ENCODE assay signal across 9 cellular contexts in the genomic region with DNA sequence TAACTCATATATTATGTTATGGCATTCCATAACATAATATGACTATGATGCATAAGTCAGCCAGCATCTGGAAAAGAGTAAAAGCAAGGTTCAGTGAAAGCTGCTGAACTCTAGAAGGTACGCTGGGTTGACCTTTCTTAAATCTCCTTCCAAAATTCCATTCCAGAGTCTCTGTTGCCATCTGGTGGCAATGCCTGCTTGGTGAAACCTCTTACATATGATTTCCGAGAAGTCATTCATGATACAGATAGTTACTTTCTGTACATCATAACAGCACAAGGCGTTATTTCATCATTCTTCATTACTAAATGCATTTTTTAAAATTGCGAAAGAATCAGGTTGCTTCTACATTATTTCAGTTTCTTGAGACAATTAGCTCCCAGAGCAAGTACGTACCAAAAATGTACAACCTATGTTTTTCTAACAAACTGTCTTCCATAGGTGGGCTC. TPM values are rescaled to one million over a fixed set of nuclear protein-coding genes. Genes with fewer than 3 reads are reported as not detected.
DNase-seq lines count a peak whose midpoint lies in the region; ATAC-seq, FAIRE-seq and TF ChIP-seq lines count a peak whose summit lies in the region.
"Had no signal": no experiment of that assay in that cellular context is flagged by ENCODE, and none has a peak within 500 bp of the region (broad histone marks: within the 10 kb centered on the region; RNA-seq: fewer than 3 reads in every experiment).

No MANE protein-coding gene starts in this region.

- peaks cover 4% of the 10 kb centered on the region for H3K27me3 Mint-ChIP-seq in activated T-helper 1 cell treated with anti-CD3 and anti-CD28 coated beads, Interleukin-12 subunit alpha, Interleukin-12 subunit beta, Interleukin-2, Interleukin-4 antibody, amounts not matched to agents 30 ng/mL and 10 ng/mL and 1 ng/mL, durations not matched to agents 14 hours and 24 hours and 36 hours (ENCODE audit: insufficient read depth)
- H3K27me3 Mint-ChIP-seq: dendritic cell treated with granulocyte-macrophage colony-stimulating factor and Interleukin-4, amounts not matched to agents 40 ng/mL and 50 ng/mL, for 4 days had no signal

- no peak overlapping the region for H3K4me2 ChIP-seq in neuronal stem cell (ENCODE audit: insufficient read depth, low read length, poor library complexity, severe bottlenecking)

- no peak overlapping the region for H3K23ac ChIP-seq in neuronal stem cell (ENCODE audit: low read depth, low read length, poor library complexity)

- H2BK120ac ChIP-seq in neuronal stem cell (ENCODE audit: low read depth, low read length): no peak overlapping the region

- no peak overlapping the region for H3K9ac ChIP-seq in neuronal stem cell (ENCODE audit: low read depth, low read length, poor library complexity)

- peak overlapping the region; percentile 15 for H2AFZ ChIP-seq in neuronal stem cell (ENCODE audit: low read length)

- no peak for ATAC-seq in HG03565 (IDR thresholded peaks at IDR 0.05; ENCODE audit: unreplicated experiment)

- H3K27ac ChIP-seq in neuronal stem cell (replicated peaks; ENCODE audit: low read length): no peak overlapping the region
- no peak overlapping the region for H3K27ac ChIP-seq in tibial artery

- DNase-seq in LNCaP clone FGC (ENCODE audit: low read depth) (peak; percentile 59), RKO (ENCODE audit: low spot score) (peak; percentile 85), fibroblast of peridontal ligament (ENCODE audit: extremely low read depth) (peak; percentile 95), neuronal stem cell (ENCODE audit: low spot score) (peak; percentile 41), tibial artery (peak in 1 of 2 donors; percentile 63)
- DNase-seq in activated T-helper 1 cell treated with anti-CD3 and anti-CD28 coated beads, Interleukin-12 subunit alpha, Interleukin-12 subunit beta, Interleukin-2, Interleukin-4 antibody, amounts not matched to agents 30 ng/mL and 10 ng/mL and 1 ng/mL, durations not matched to agents 14 hours and 24 hours and 36 hours (ENCODE audit: low spot score): peak; percentile 51

- H3K9me3 ChIP-seq in neuronal stem cell (replicated peaks in 1 of 2; ENCODE audit: control insufficient read depth in 2 of 2, insufficient read depth in 1 of 2, low read depth in 1 of 2, low read length in 2 of 2): no peaks in the 10 kb centered on the region
- H3K9me3 ChIP-seq in tibial artery: no peaks in the 10 kb centered on the region

- FAIRE-seq in G401.6 (lab: Jason Lieb, UNC): peak; percentile 95

- H3K4me3 Mint-ChIP-seq in activated T-helper 1 cell treated with anti-CD3 and anti-CD28 coated beads, Interleukin-12 subunit alpha, Interleukin-12 subunit beta, Interleukin-2, Interleukin-4 antibody, amounts not matched to agents 30 ng/mL and 10 ng/mL and 1 ng/mL, durations not matched to agents 14 hours and 24 hours and 36 hours: no peak overlapping the region
- H3K4me3 Mint-ChIP-seq: dendritic cell treated with granulocyte-macrophage colony-stimulating factor and Interleukin-4, amounts not matched to agents 40 ng/mL and 50 ng/mL, for 4 days had no signal

- H4K91ac ChIP-seq in neuronal stem cell (ENCODE audit: low read depth, low read length, poor library complexity): no peak overlapping the region

- H3K4ac ChIP-seq in neuronal stem cell (ENCODE audit: low read length): no peak overlapping the region

- H4K8ac ChIP-seq in neuronal stem cell (ENCODE audit: low read depth, low read length): no peak overlapping the region

- no peak overlapping the region for H2BK12ac ChIP-seq in neuronal stem cell (ENCODE audit: low read length)

- H3K36me3 ChIP-seq in neuronal stem cell (replicated peaks in 1 of 2; ENCODE audit: control insufficient read depth in 2 of 2, insufficient read depth in 2 of 2, low read length in 2 of 2) (no peaks in the 10 kb centered on the region), tibial artery (no peaks in the 10 kb centered on the region)

- intact Hi-C loops in activated T-helper 1 cell treated with anti-CD3 and anti-CD28 coated beads, Interleukin-12 subunit alpha, Interleukin-12 subunit beta, Interleukin-2, Interleukin-4 antibody, amounts not matched to agents 30 ng/mL and 10 ng/mL and 1 ng/mL, durations not matched to agents 14 hours and 24 hours and 36 hours (cut with micrococcal nuclease): loop anchor here (1.0 kb wide), 7 partner anchors 54 to 353 kb away; no protein-coding TSS in a partner anchor
- intact Hi-C loops in tibial artery (cut with DNase I; ENCODE audit: low total_unique reads): loop anchor here (10.0 kb wide), 1 partner anchor 289 kb away; no protein-coding TSS in a partner anchor

- H3K9me3 Mint-ChIP-seq in activated T-helper 1 cell treated with anti-CD3 and anti-CD28 coated beads, Interleukin-12 subunit alpha, Interleukin-12 subunit beta, Interleukin-2, Interleukin-4 antibody, amounts not matched to agents 30 ng/mL and 10 ng/mL and 1 ng/mL, durations not matched to agents 14 hours and 24 hours and 36 hours: no peaks in the 10 kb centered on the region
- H3K9me3 Mint-ChIP-seq: dendritic cell treated with granulocyte-macrophage colony-stimulating factor and Interleukin-4, amounts not matched to agents 40 ng/mL and 50 ng/mL, for 4 days had no signal

- no peak overlapping the region for H2AK5ac ChIP-seq in neuronal stem cell (ENCODE audit: low read depth, low read length)

- H3K36me3 Mint-ChIP-seq in activated T-helper 1 cell treated with anti-CD3 and anti-CD28 coated beads, Interleukin-12 subunit alpha, Interleukin-12 subunit beta, Interleukin-2, Interleukin-4 antibody, amounts not matched to agents 30 ng/mL and 10 ng/mL and 1 ng/mL, durations not matched to agents 14 hours and 24 hours and 36 hours (ENCODE audit: low read depth): no peaks in the 10 kb centered on the region

- H2BK5ac ChIP-seq in neuronal stem cell (ENCODE audit: low read length): no peak overlapping the region

- H3K27me3 ChIP-seq in neuronal stem cell (ENCODE audit: control insufficient read depth in 3 of 3, insufficient read depth in 3 of 3, low read depth in 1 of 3, low read length in 3 of 3) (no peaks in the 10 kb centered on the region), tibial artery (no peaks in the 10 kb centered on the region)

- no peak overlapping the region for H2BK15ac ChIP-seq in neuronal stem cell (ENCODE audit: low read length)

- no CpG with 5 or more reads among the region's 5 CpGs for WGBS in neuronal stem cell (ENCODE audit: extremely low coverage in 2 of 2, insufficient read length in 2 of 2, insufficient replicate concordance in 1 of 2), 2 donors

- H3K79me1 ChIP-seq in neuronal stem cell (ENCODE audit: low read depth, low read length): peaks cover 2% of the 10 kb centered on the region

- H3K27ac Mint-ChIP-seq in activated T-helper 1 cell treated with anti-CD3 and anti-CD28 coated beads, Interleukin-12 subunit alpha, Interleukin-12 subunit beta, Interleukin-2, Interleukin-4 antibody, amounts not matched to agents 30 ng/mL and 10 ng/mL and 1 ng/mL, durations not matched to agents 14 hours and 24 hours and 36 hours: no peak overlapping the region
- H3K27ac Mint-ChIP-seq: dendritic cell treated with granulocyte-macrophage colony-stimulating factor and Interleukin-4, amounts not matched to agents 40 ng/mL and 50 ng/mL, for 4 days had no signal

- H3K4me1 ChIP-seq in neuronal stem cell (ENCODE audit: control insufficient read depth in 2 of 2, insufficient read depth in 1 of 2, low read depth in 1 of 2, low read length in 2 of 2) (no peaks in the 10 kb centered on the region), tibial artery (no peaks in the 10 kb centered on the region)

- peak; percentile 84 for TF ChIP-seq CTCF in LNCaP clone FGC (IDR thresholded peaks at IDR 0.05; ENCODE audit: control insufficient read depth, extremely low read depth, insufficient read depth)
- peak; percentile 69 to 71 for TF ChIP-seq CTCF in tibial artery (IDR thresholded peaks at IDR 0.05)

- peaks cover 7% of the 10 kb centered on the region for H3K4me1 Mint-ChIP-seq in activated T-helper 1 cell treated with anti-CD3 and anti-CD28 coated beads, Interleukin-12 subunit alpha, Interleukin-12 subunit beta, Interleukin-2, Interleukin-4 antibody, amounts not matched to agents 30 ng/mL and 10 ng/mL and 1 ng/mL, durations not matched to agents 14 hours and 24 hours and 36 hours (ENCODE audit: low read depth)

- no peak overlapping the region for H3K18ac ChIP-seq in neuronal stem cell (ENCODE audit: low read length)

- H3K4me3 ChIP-seq in LNCaP clone FGC (ENCODE audit: low read depth, low read length) (no peak overlapping the region), neuronal stem cell (ENCODE audit: low read length in 2 of 2) (no peak overlapping the region), tibial artery (no peak overlapping the region)

- no peak overlapping the region for H3K14ac ChIP-seq in neuronal stem cell (ENCODE audit: low read length)

RNA-seq across cellular contexts. Expression of a gene that starts 7.0 kb away (rescaled TPM):
- 14.3 and 14.6 TPM in 2 replicates for total RNA-seq in activated T-helper 1 cell treated with anti-CD3 and anti-CD28 coated beads, Interleukin-12 subunit alpha, Interleukin-12 subunit beta, Interleukin-2, Interleukin-4 antibody, amounts not matched to agents 30 ng/mL and 10 ng/mL and 1 ng/mL, durations not matched to agents 14 hours and 24 hours and 36 hours
- polyA plus RNA-seq in neuronal stem cell (2013, experiment 1 of 2): 4.1 TPM
- 4.6 TPM for polyA plus RNA-seq in neuronal stem cell (2013, experiment 2 of 2)
